Comparison of ENCODE assay signal across 1 cellular context in genomic region chr7:102387064-102387463, GRCh38.
TF ChIP-seq lines count a peak whose summit lies in the region.

No MANE protein-coding gene starts in this region.

TF ChIP-seq in HepG2, 621 proteins besides CTCF, POLR2A, EP300 and RAD21:
- TF ChIP-seq ZSCAN20 (CRISPR knock-in tag; IDR thresholded peaks at IDR 0.05; ENCODE audit: borderline replicate concordance), result no peak
- TF ChIP-seq CEBPB (IDR thresholded peaks at IDR 0.05; ENCODE audit: borderline replicate concordance, low read depth, low read length), result peak; percentile 52; the same call in 1 of the 2 replicates
- TF ChIP-seq CEBPG (CRISPR knock-in tag; IDR thresholded peaks at IDR 0.05), result peak; percentile 25; the same call in 1 of the 2 replicates
- no peak for TF ChIP-seq ZNF687 (CRISPR knock-in tag; IDR thresholded peaks at IDR 0.05)
- TF ChIP-seq NFYB (CRISPR knock-in tag; IDR thresholded peaks at IDR 0.05), result no peak
